Comparison of ENCODE assay signal across 14 cellular contexts in genomic region chr14:35897616-35898111, GRCh38.
DNase-seq lines count a peak whose midpoint lies in the region; ATAC-seq lines count a peak whose summit lies in the region.
"Had no signal": no experiment of that assay in that cellular context is flagged by ENCODE, and none has a peak within 500 bp of the region (broad histone marks: within the 10 kb centered on the region; RNA-seq: fewer than 3 reads in every experiment).

No MANE protein-coding gene starts in this region.

- ATAC-seq in stimulated activated naive B cell treated with anti-CD40 and anti-IgM and Interleukin-4, amounts not matched to agents 10 μg/mL and 1 μg/mL and 100 μg/mL, for 72 hours (replicated peaks): no peak
- ATAC-seq: left lobe of liver had no signal

- no peak overlapping the region for H3K4me3 Mint-ChIP-seq in stimulated activated naive B cell treated with anti-CD40 and anti-IgM and Interleukin-4, amounts not matched to agents 10 μg/mL and 1 μg/mL and 100 μg/mL, for 72 hours
- no peak overlapping the region for H3K4me3 Mint-ChIP-seq in activated naive CD4-positive, alpha-beta T cell treated with anti-CD3 and anti-CD28 coated beads for 36 hours
- H3K4me3 Mint-ChIP-seq: HFFc6 had no signal

- intact Hi-C loops in activated naive CD4-positive, alpha-beta T cell treated with anti-CD3 and anti-CD28 coated beads for 36 hours (cut with micrococcal nuclease): no loop called here

- H3K27me3 Mint-ChIP-seq in stimulated activated naive B cell treated with anti-CD40 and anti-IgM and Interleukin-4, amounts not matched to agents 10 μg/mL and 1 μg/mL and 100 μg/mL, for 72 hours: peaks cover 3 to 4% of the 10 kb centered on the region in 2 donors
- H3K27me3 Mint-ChIP-seq in activated naive CD4-positive, alpha-beta T cell treated with anti-CD3 and anti-CD28 coated beads for 36 hours (ENCODE audit: low read depth): no peaks in the 10 kb centered on the region

- peaks cover 0 to 16% of the 10 kb centered on the region in 2 donors for H3K36me3 Mint-ChIP-seq in stimulated activated naive B cell treated with anti-CD40 and anti-IgM and Interleukin-4, amounts not matched to agents 10 μg/mL and 1 μg/mL and 100 μg/mL, for 72 hours
- peaks cover 8% of the 10 kb centered on the region for H3K36me3 Mint-ChIP-seq in activated naive CD4-positive, alpha-beta T cell treated with anti-CD3 and anti-CD28 coated beads for 36 hours (ENCODE audit: low read depth)

- peaks cover 19 to 30% of the 10 kb centered on the region in 2 donors for H3K9me3 Mint-ChIP-seq in stimulated activated naive B cell treated with anti-CD40 and anti-IgM and Interleukin-4, amounts not matched to agents 10 μg/mL and 1 μg/mL and 100 μg/mL, for 72 hours
- H3K9me3 Mint-ChIP-seq in activated naive CD4-positive, alpha-beta T cell treated with anti-CD3 and anti-CD28 coated beads for 36 hours: peaks cover 28% of the 10 kb centered on the region
- H3K9me3 Mint-ChIP-seq: HFFc6 had no signal

- DNase-seq in C1 segment of cervical spinal cord (lab: John Stamatoyannopoulos, UW) (peak in 13 of 14 donors; percentile 2 to 85 (median 65)), HT-29 (ENCODE audit: low spot score) (peak; percentile 14), midbrain (lab: John Stamatoyannopoulos, UW) (peak; percentile 81), GOT3 (lab: John Stamatoyannopoulos, UW) (no peak), NCI-H1048 (lab: John Stamatoyannopoulos, UW) (no peak)
- no peak for DNase-seq in stimulated activated naive B cell treated with anti-CD40 and anti-IgM and Interleukin-4, amounts not matched to agents 10 μg/mL and 1 μg/mL and 100 μg/mL, for 72 hours
- DNase-seq in activated naive CD4-positive, alpha-beta T cell treated with anti-CD3 and anti-CD28 coated beads for 36 hours: no peak
- DNase-seq: DMS79 treated with DMSO at 0.1 percent for 48 hours, foreskin melanocyte, HFFc6, NCI-H2081 had no signal

- H3K27ac Mint-ChIP-seq in stimulated activated naive B cell treated with anti-CD40 and anti-IgM and Interleukin-4, amounts not matched to agents 10 μg/mL and 1 μg/mL and 100 μg/mL, for 72 hours: no peak overlapping the region
- no peak overlapping the region for H3K27ac Mint-ChIP-seq in activated naive CD4-positive, alpha-beta T cell treated with anti-CD3 and anti-CD28 coated beads for 36 hours
- H3K27ac Mint-ChIP-seq: HFFc6 had no signal

- CTCF ChIA-PET in activated naive CD4-positive, alpha-beta T cell treated with anti-CD3 and anti-CD28 coated beads for 36 hours (lab: Charles Lee): interaction anchor here (1.0 to 1.5 kb wide), 2 partner anchors 8 to 14 kb away, joined by 3 to 4 read pairs; no protein-coding TSS in a partner anchor

- no peaks in the 10 kb centered on the region for H3K4me1 Mint-ChIP-seq in stimulated activated naive B cell treated with anti-CD40 and anti-IgM and Interleukin-4, amounts not matched to agents 10 μg/mL and 1 μg/mL and 100 μg/mL, for 72 hours
- H3K4me1 Mint-ChIP-seq in activated naive CD4-positive, alpha-beta T cell treated with anti-CD3 and anti-CD28 coated beads for 36 hours (ENCODE audit: low read depth): no peaks in the 10 kb centered on the region

- peak overlapping the region; percentile 85 for H3K27ac ChIP-seq in angular gyrus (ENCODE audit: low read depth, low read length)
- H3K27ac ChIP-seq: vagina had no signal

Comparison
In these comparisons a context has a peak if more than half of its experiments do, and no peak if none do; other contexts are left out.
1. DNase-seq: peak in C1 segment of cervical spinal cord (13 of 14), HT-29 (single experiment) and midbrain (single experiment); none in stimulated activated naive B cell treated with anti-CD40 and anti-IgM and Interleukin-4, amounts not matched to agents 10 μg/mL and 1 μg/mL and 100 μg/mL, for 72 hours (single experiment), GOT3 (single experiment), activated naive CD4-positive, alpha-beta T cell treated with anti-CD3 and anti-CD28 coated beads for 36 hours (single experiment) and NCI-H1048 (single experiment).